In the genomic region with DNA sequence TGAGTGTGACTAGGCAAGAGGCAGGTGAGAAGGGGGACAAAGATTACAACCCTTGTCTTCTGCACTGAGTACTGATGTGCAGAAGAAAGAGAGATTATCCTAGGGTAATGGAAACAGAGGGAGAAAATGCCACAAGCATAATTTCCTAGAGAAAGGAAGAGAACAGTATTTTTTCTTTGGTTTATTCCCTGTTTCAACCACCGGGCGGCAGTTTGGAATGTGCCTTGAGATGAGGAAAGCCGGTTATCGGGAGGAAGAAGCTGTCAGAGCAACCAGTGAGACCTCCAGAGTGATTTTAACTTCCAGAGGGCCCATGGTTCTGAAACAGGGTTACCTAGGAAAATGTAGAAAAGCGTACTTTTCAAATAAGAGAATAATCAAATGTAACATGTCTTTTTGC, we compare ENCODE assay signal across 8 cellular contexts.
A peak's percentile ranks its signal among the peaks of the same experiment; 100 is the strongest.
DNase-seq lines count a peak whose midpoint lies in the region; ATAC-seq, FAIRE-seq and TF ChIP-seq lines count a peak whose summit lies in the region.

No MANE protein-coding gene starts in this region.

- TF ChIP-seq CTCF in GM12872 (IDR thresholded peaks at IDR 0.05; ENCODE audit: insufficient read depth, low read depth, low read length): 0 out of 3 replicates have a peak, but pooled peaks have one; percentile 25

- DNase-seq in RPMI7951 (ENCODE audit: low read depth) (peak; percentile 48), fibroblast of gingiva (ENCODE audit: low read depth) (peak; percentile 7), nucleus accumbens (lab: John Stamatoyannopoulos, UW) (peak in 30 of 56 donors; percentile 1 to 66 (median 12)), MV-4-11 (lab: John Stamatoyannopoulos, UW) (no peak), germinal center (ENCODE audit: low spot score) (no peak)

- no peak for ATAC-seq in HG03378 (IDR thresholded peaks at IDR 0.05; ENCODE audit: unreplicated experiment)

- FAIRE-seq in A204.1 (lab: Jason Lieb, UNC): peak; percentile 72

Comparison
In these comparisons a context has a peak if more than half of its experiments do, and no peak if none do; other contexts are left out.
1. DNase-seq: peak in RPMI7951 (single experiment), fibroblast of gingiva (single experiment) and nucleus accumbens (30 of 56); none in MV-4-11 (single experiment) and germinal center (single experiment).